Comparison of ENCODE assay signal across 9 cellular contexts in genomic region chrX:108312938-108313337, GRCh38.
DNase-seq lines count a peak whose midpoint lies in the region; ATAC-seq and TF ChIP-seq lines count a peak whose summit lies in the region.
"Had no signal": no experiment of that assay in that cellular context is flagged by ENCODE, and none has a peak within 500 bp of the region (broad histone marks: within the 10 kb centered on the region; RNA-seq: fewer than 3 reads in every experiment).

No MANE protein-coding gene starts in this region.

- no peaks in the 10 kb centered on the region for H3K27me3 ChIP-seq in GM23338 (ENCODE audit: insufficient read depth)

- no peaks in the 10 kb centered on the region for H4K20me1 ChIP-seq in GM23338 (replicated peaks; ENCODE audit: insufficient read depth)

- H3K4me3 Mint-ChIP-seq in GM23338, result no peak overlapping the region

- no peaks in the 10 kb centered on the region for H3K27me3 Mint-ChIP-seq in GM23338 (ENCODE audit: insufficient read depth, low read depth, poor library complexity)

- peak; percentile 61 for DNase-seq in GM23338 (ENCODE audit: low spot score)
- peak; percentile 69 for DNase-seq in NCI-H2196 (lab: John Stamatoyannopoulos, UW; ENCODE audit: unreplicated experiment)
- DNase-seq in pons (ENCODE audit: low spot score), result peak; percentile 18
- DNase-seq in activated CD8-positive, alpha-beta memory T cell treated with anti-CD3 and anti-CD28 coated beads, Interleukin-2, amount 50 U/mL, for 4 hours, result no peak
- no peak for DNase-seq in stimulated activated naive CD8-positive, alpha-beta T cell treated with anti-CD3 and anti-CD28 coated beads, Interleukin-15, Interleukin-2, amounts not matched to agents 100 U/mL and 50 U/mL, for 24 hours
- no peak for DNase-seq in activated effector memory CD4-positive, alpha-beta T cell treated with anti-CD3 and anti-CD28 coated beads, Interleukin-2, amount 50 U/mL, for 16 hours
- DNase-seq: stimulated activated CD4-positive, alpha-beta T cell treated with anti-CD3 and anti-CD28 coated beads, Interleukin-4, amount 100 ng/mL, for 4 hours had no signal

- H3K9me3 Mint-ChIP-seq in GM23338, result no peaks in the 10 kb centered on the region; the same call in 2 of the 3 replicates

- peak overlapping the region; percentile 59; the same call in 1 of the 2 replicates for H3K27ac Mint-ChIP-seq in GM23338

- H3K4me2 ChIP-seq in GM23338, result no peak overlapping the region

- no peaks in the 10 kb centered on the region for H3F3A ChIP-seq in GM23338 (replicated peaks; ENCODE audit: low read depth)

- H3K4me1 ChIP-seq in GM23338 (ENCODE audit: insufficient read depth), result no peaks in the 10 kb centered on the region; the same call in 1 of the 2 replicates

- peaks cover 6% of the 10 kb centered on the region; the same call in 2 of the 3 replicates for H3K4me1 Mint-ChIP-seq in GM23338

- ATAC-seq in GM23338 (peak; percentile 80), esophagus mucosa (peak; percentile 91), GM21447 (IDR thresholded peaks at IDR 0.05; ENCODE audit: unreplicated experiment) (no peak)
- no peak for ATAC-seq in stimulated activated naive CD8-positive, alpha-beta T cell treated with anti-CD3 and anti-CD28 coated beads, Interleukin-15, Interleukin-2, amounts not matched to agents 100 U/mL and 50 U/mL, for 24 hours

- no peaks in the 10 kb centered on the region for H3K79me2 ChIP-seq in GM23338 (replicated peaks; ENCODE audit: insufficient read depth)

- H3K9me2 ChIP-seq in GM23338 (ENCODE audit: insufficient read depth), result no peaks in the 10 kb centered on the region

- no peak overlapping the region for H3K27ac ChIP-seq in GM23338 (ENCODE audit: low read depth)

- no peaks in the 10 kb centered on the region for H3K36me3 ChIP-seq in GM23338 (ENCODE audit: insufficient read depth)

- H3K36me3 Mint-ChIP-seq in GM23338 (ENCODE audit: low read depth), result peaks cover 4% of the 10 kb centered on the region; the same call in 2 of the 3 replicates

- no peak overlapping the region for H3K4me3 ChIP-seq in GM23338

- H2AFZ ChIP-seq in GM23338, result no peak overlapping the region

- no peak for TF ChIP-seq CTCF in GM23338 (conservative IDR thresholded peaks at IDR 0.05; ENCODE audit: low read depth in 2 of 2)

TF ChIP-seq in GM23338, 12 proteins besides CTCF, POLR2A, EP300 and RAD21:
- TF ChIP-seq EZH2 (IDR thresholded peaks at IDR 0.05; ENCODE audit: low read depth, unreplicated experiment) (no peak), NANOG (IDR thresholded peaks at IDR 0.05; ENCODE audit: borderline replicate concordance) (no peak), CREB1 (CRISPR knock-in tag; IDR thresholded peaks at IDR 0.05; ENCODE audit: low read depth) (no peak)

Comparison
In these comparisons a context has a peak if more than half of its experiments do, and no peak if none do; other contexts are left out.
1. ATAC-seq: peak in GM23338 (single experiment) and esophagus mucosa (single experiment); none in stimulated activated naive CD8-positive, alpha-beta T cell treated with anti-CD3 and anti-CD28 coated beads, Interleukin-15, Interleukin-2, amounts not matched to agents 100 U/mL and 50 U/mL, for 24 hours (single experiment) and GM21447 (single experiment).
2. DNase-seq: peak in GM23338 (single experiment), NCI-H2196 (single experiment) and pons (single experiment); none in activated CD8-positive, alpha-beta memory T cell treated with anti-CD3 and anti-CD28 coated beads, Interleukin-2, amount 50 U/mL, for 4 hours (single experiment), stimulated activated naive CD8-positive, alpha-beta T cell treated with anti-CD3 and anti-CD28 coated beads, Interleukin-15, Interleukin-2, amounts not matched to agents 100 U/mL and 50 U/mL, for 24 hours (single experiment) and activated effector memory CD4-positive, alpha-beta T cell treated with anti-CD3 and anti-CD28 coated beads, Interleukin-2, amount 50 U/mL, for 16 hours (single experiment).